In genomic region chr1:35557611-35558373, GRCh38 we compare ENCODE assay signal across 8 cellular contexts. TPM values are rescaled to one million over a fixed set of nuclear protein-coding genes. Genes with fewer than 3 reads are reported as not detected.
DNase-seq lines count a peak whose midpoint lies in the region; ATAC-seq and TF ChIP-seq lines count a peak whose summit lies in the region.

Gene NCDN (plus strand): TSS chr1:35557799. CDS start chr1:35558191, 392 bp downstream.

- H3K4me3 ChIP-seq in PC-3 (ENCODE audit: low read length), result peak within 1 kb of the TSS; percentile 78

- peak within 1 kb of the TSS; percentile 95 for H3K9ac ChIP-seq in PC-3 (ENCODE audit: low read length)

- no peaks in the 10 kb centered on the region for H4K20me1 ChIP-seq in PC-3 (ENCODE audit: low read length)

- no peaks in the 10 kb centered on the region for H3K9me2 ChIP-seq in PC-3 (replicated peaks; ENCODE audit: low read length)

- no peak for TF ChIP-seq CTCF in PC-3 (conservative IDR thresholded peaks at IDR 0.05; ENCODE audit: low read depth, low read length)

- no peak for TF ChIP-seq RAD21 in Ishikawa (IDR thresholded peaks at IDR 0.05; ENCODE audit: low read depth)

- H3K4me1 ChIP-seq in PC-3 (ENCODE audit: insufficient read depth, low read length), result peaks cover 33% of the 10 kb centered on the region

- CTCF ChIA-PET in PC-3 (lab: Charles Lee), result interaction anchor here (0.6 to 2.6 kb wide), 2 partner anchors 82 to 106 kb away, joined by 3 to 10 read pairs; no protein-coding TSS in a partner anchor

- no peaks in the 10 kb centered on the region for H3K27me3 ChIP-seq in PC-3 (ENCODE audit: low read length)

- peak within 1 kb of the TSS; percentile 83 for H2AFZ ChIP-seq in PC-3 (ENCODE audit: low read length)

- intact Hi-C loops in PC-3 (cut with micrococcal nuclease), result loop anchor here (1.0 to 2.0 kb wide), 2 partner anchors 105 to 364 kb away; partner anchors contain the start of gene SFPQ

- TF ChIP-seq EP300 in Ishikawa (IDR thresholded peaks at IDR 0.05; ENCODE audit: borderline replicate concordance), result 0 out of 2 replicates have a peak, but pooled peaks have one; percentile 8

- POLR2A ChIA-PET in PC-3 (lab: Charles Lee; ENCODE audit: unreplicated experiment), result no interaction called here

- ATAC-seq in GM21529 (IDR thresholded peaks at IDR 0.05; ENCODE audit: unreplicated experiment), result peak; percentile 83
- ATAC-seq in PC-3, result peak; percentile 75

- H3K9me3 ChIP-seq in PC-3 (ENCODE audit: low read length), result no peaks in the 10 kb centered on the region

- peaks cover 10% of the 10 kb centered on the region for H3F3A ChIP-seq in PC-3 (ENCODE audit: low read length, unreplicated experiment)

- H3K27ac ChIP-seq in PC-3 (ENCODE audit: low read length) (peak within 1 kb of the TSS; percentile 91), epithelial cell of prostate (peak within 1 kb of the TSS; percentile 90)

- BruUV-seq in PC-3 (replicated peaks; lab: Mats Ljungman, UMichigan), result TSS peak; percentile 76

- H3K79me2 ChIP-seq in PC-3 (ENCODE audit: low read length), result peaks cover 51% of the 10 kb centered on the region

- H3K4me2 ChIP-seq in PC-3 (ENCODE audit: low read length), result peak within 1 kb of the TSS; percentile 96

- peaks cover 13% of the 10 kb centered on the region; the same call in 1 of the 2 replicates for H3K36me3 ChIP-seq in PC-3 (ENCODE audit: low read depth, low read length)

- DNase-seq in DMS 273 treated with DMSO at 0.1 percent for 48 hours (lab: John Stamatoyannopoulos, UW) (peak; percentile 94), PC-3 (peak; percentile 94), activated T-cell treated with anti-CD3 and anti-CD28 coated beads for 48 hours (ENCODE audit: low read depth) (peak; percentile 95), epithelial cell of prostate (ENCODE audit: low read depth, low spot score) (peak; percentile 86), mucosa of gallbladder (ENCODE audit: low spot score) (peak; percentile 96)
- DNase-seq in stimulated activated CD8-positive, alpha-beta memory T cell treated with anti-CD3 and anti-CD28 coated beads, Interleukin-4, amount 100 ng/mL, for 4 hours (ENCODE audit: low read depth in 2 of 2, low spot score in 1 of 2), result peak; percentile 93 to 94

TF ChIP-seq in Ishikawa, 13 proteins besides CTCF, POLR2A, EP300 and RAD21:
- TF ChIP-seq USF1 (IDR thresholded peaks at IDR 0.05) (no peak), MAX (IDR thresholded peaks at IDR 0.05) (peak; percentile 71; the same call in 1 of the 2 replicates), CREB1 (IDR thresholded peaks at IDR 0.05; ENCODE audit: low read depth) (peak; percentile 50; the same call in 1 of the 2 replicates), ZBTB7A (IDR thresholded peaks at IDR 0.05; ENCODE audit: low read depth) (0 out of 2 replicates have a peak, but pooled peaks have one; percentile 14), TAF1 (IDR thresholded peaks at IDR 0.05; ENCODE audit: low read depth) (0 out of 2 replicates have a peak, but pooled peaks have one; percentile 31), TEAD4 (IDR thresholded peaks at IDR 0.05) (no peak), CEBPB (IDR thresholded peaks at IDR 0.05) (no peak), TCF12 (IDR thresholded peaks at IDR 0.05; ENCODE audit: low read depth) (0 out of 2 replicates have a peak, but pooled peaks have one; percentile 20), EGR1 (IDR thresholded peaks at IDR 0.05) (peak; percentile 100), YY1 (IDR thresholded peaks at IDR 0.05; ENCODE audit: low read depth) (peak; percentile 100)

RNA-seq across cellular contexts. Expression of gene NCDN, which starts in this region (rescaled TPM):
- 25.2 and 30.2 TPM in 2 replicates for total RNA-seq in PC-3 (2014; rRNA removed)
- 43.9 TPM for total RNA-seq in mucosa of gallbladder

Comparison
In these comparisons a context has a peak if more than half of its experiments do, and no peak if none do; other contexts are left out.
1. Peak in every context shown above with its lines: DNase-seq, ATAC-seq, H3K4me3 ChIP-seq and H3K27ac ChIP-seq.